In the genomic region with DNA sequence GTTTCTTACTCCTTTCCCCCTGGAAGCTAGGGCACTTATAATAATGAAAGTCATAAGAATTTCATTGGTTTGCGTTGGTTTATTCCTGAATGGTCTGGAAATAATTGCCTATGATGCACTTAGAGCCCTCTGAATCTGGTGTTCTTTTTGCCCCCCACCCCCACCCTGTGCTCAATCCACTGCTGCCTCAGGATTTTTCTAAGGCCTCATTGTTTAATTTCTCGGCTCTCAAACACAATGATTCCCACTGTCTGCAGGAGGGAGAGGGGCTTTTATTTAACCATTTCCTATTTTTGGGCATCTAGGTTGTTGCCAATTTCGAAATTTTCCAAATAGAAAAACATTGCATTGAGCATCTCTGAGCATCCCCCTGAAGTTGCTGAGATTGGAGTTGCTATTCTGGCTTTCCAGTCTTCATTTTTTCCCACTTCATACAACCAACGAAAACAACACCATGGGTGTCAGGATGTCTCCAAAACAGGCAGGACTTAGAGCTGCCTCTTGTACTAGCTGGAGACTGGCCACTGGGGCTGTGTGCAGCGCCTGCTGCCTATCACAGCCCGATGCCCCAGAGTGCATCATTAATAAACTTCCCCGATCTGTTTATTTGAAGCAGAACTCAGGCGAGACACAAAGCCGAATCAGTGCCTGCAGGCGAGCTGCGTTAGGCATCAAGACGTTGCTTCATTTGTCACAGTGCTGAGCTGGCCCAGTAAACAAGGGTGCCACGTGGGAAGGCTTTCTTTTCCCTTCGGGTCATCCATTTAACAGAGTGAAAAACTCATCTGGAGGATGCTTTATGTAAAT, we compare ENCODE assay signal across 16 cellular contexts. TPM values are rescaled to one million over a fixed set of nuclear protein-coding genes. Genes with fewer than 3 reads are reported as not detected.
DNase-seq lines count a peak whose midpoint lies in the region; ATAC-seq and TF ChIP-seq lines count a peak whose summit lies in the region.
"Had no signal": no experiment of that assay in that cellular context is flagged by ENCODE, and none has a peak within 500 bp of the region (broad histone marks: within the 10 kb centered on the region; RNA-seq: fewer than 3 reads in every experiment).

No MANE protein-coding gene starts in this region.

- H3K4me3 ChIP-seq in dorsolateral prefrontal cortex, result peak overlapping the region in 39 of 59 donors; percentile 0 to 54 (median 22)
- H3K4me3 ChIP-seq: transverse colon had no signal

- H3K27me3 ChIP-seq in dorsolateral prefrontal cortex, result no peaks in the 10 kb centered on the region
- H3K27me3 ChIP-seq: transverse colon had no signal

- peak overlapping the region; percentile 68 to 99 (median 91) for H3K27ac ChIP-seq in dorsolateral prefrontal cortex

- peak in 19 of 56 donors; percentile 7 to 39 (median 24) for TF ChIP-seq CTCF in dorsolateral prefrontal cortex (IDR thresholded peaks at IDR 0.05 in 54 of 56, conservative IDR thresholded peaks at IDR 0.05 in 2 of 56; ENCODE audit: low read depth in 1 of 56, partially characterized antibody in 56 of 56)

- DNase-seq in left ventricle myocardium superior, result no peak
- DNase-seq in Right ventricle myocardium inferior (ENCODE audit: missing footprints), result no peak
- peak in 9 of 10 donors; percentile 55 to 91 (median 79) for DNase-seq in dorsolateral prefrontal cortex
- peak; percentile 91 for DNase-seq in midbrain (lab: John Stamatoyannopoulos, UW)
- no peak for DNase-seq in stimulated activated CD4-positive, alpha-beta T cell treated with anti-CD3 and anti-CD28 coated beads, Interleukin-2, amount 100 ng/mL, for 24 hours
- no peak for DNase-seq in NCI-H187 (lab: John Stamatoyannopoulos, UW)
- DNase-seq: activated T-cell treated with anti-CD3 and anti-CD28 coated beads for 4 hours, amniotic stem cell, DMS53, NCI-H1417, transverse colon had no signal

- intact Hi-C loops in left ventricle myocardium superior (cut with micrococcal nuclease), result no loop called here
- intact Hi-C loops in Right ventricle myocardium inferior (cut with DNase I), result no loop called here
- intact Hi-C loops in dorsolateral prefrontal cortex (cut with DNase I), result loop anchor here in 1 of 2 donors (1.0 kb wide), 1 partner anchor 39 kb away; the partner anchor contains the start of gene CLIP4

- ATAC-seq in left ventricle myocardium superior (peak; percentile 17), Right ventricle myocardium inferior (no peak), GM21717 (IDR thresholded peaks at IDR 0.05; ENCODE audit: unreplicated experiment) (no peak), GM19467 (IDR thresholded peaks at IDR 0.05; ENCODE audit: unreplicated experiment) (no peak)
- ATAC-seq: HepG2, WTC11 had no signal

RNA-seq across cellular contexts. Expression of gene PCARE, which starts 1.8 kb away (rescaled TPM):
- total RNA-seq in left ventricle myocardium superior, result 0.84 TPM
- 0.51 TPM for total RNA-seq in Right ventricle myocardium inferior
- total RNA-seq in dorsolateral prefrontal cortex, result 1 to 10 TPM in 7 of 120 experiments, under 1 TPM in 113; 0.07 to 1.8 (median 0.38) TPM
- total RNA-seq: epithelial cell of proximal tubule, HepG2, WTC11 had no signal

RNA-seq across cellular contexts. Expression of gene CLIP4, which starts 39.1 kb away (rescaled TPM):
- total RNA-seq in left ventricle myocardium superior, result 31.4 TPM
- total RNA-seq in Right ventricle myocardium inferior, result 26.2 TPM
- total RNA-seq in dorsolateral prefrontal cortex, result 100 to 1,000 TPM in 27 of 120 experiments, 10 to 100 TPM in 93; 65.7 to 139 (median 91.4) TPM

Comparison
In these comparisons a context has a peak if more than half of its experiments do, and no peak if none do; other contexts are left out.
1. DNase-seq: peak in dorsolateral prefrontal cortex (9 of 10) and midbrain (single experiment); none in left ventricle myocardium superior (single experiment), Right ventricle myocardium inferior (single experiment), stimulated activated CD4-positive, alpha-beta T cell treated with anti-CD3 and anti-CD28 coated beads, Interleukin-2, amount 100 ng/mL, for 24 hours (0 of 2) and NCI-H187 (0 of 2).